In genomic region chr2:138531913-138532312, GRCh38 we compare ENCODE assay signal across 1 cellular context.
TF ChIP-seq lines count a peak whose summit lies in the region.

No MANE protein-coding gene starts in this region.

TF ChIP-seq in WTC11, 78 proteins besides CTCF, POLR2A, EP300 and RAD21 (continued from another document):
- TF ChIP-seq ZNF219 (CRISPR knock-in tag; IDR thresholded peaks at IDR 0.05; ENCODE audit: borderline replicate concordance) (no peak), TEAD1 (CRISPR knock-in tag; IDR thresholded peaks at IDR 0.05) (no peak), SMAD3 (CRISPR knock-in tag; IDR thresholded peaks at IDR 0.05; ENCODE audit: borderline replicate concordance) (no peak), PRRX2 (CRISPR knock-in tag; IDR thresholded peaks at IDR 0.05) (no peak), OVOL2 (CRISPR knock-in tag; IDR thresholded peaks at IDR 0.05; ENCODE audit: borderline replicate concordance) (no peak), GABPB1 (CRISPR knock-in tag; IDR thresholded peaks at IDR 0.05) (no peak)
- TF ChIP-seq, protein P1, sequence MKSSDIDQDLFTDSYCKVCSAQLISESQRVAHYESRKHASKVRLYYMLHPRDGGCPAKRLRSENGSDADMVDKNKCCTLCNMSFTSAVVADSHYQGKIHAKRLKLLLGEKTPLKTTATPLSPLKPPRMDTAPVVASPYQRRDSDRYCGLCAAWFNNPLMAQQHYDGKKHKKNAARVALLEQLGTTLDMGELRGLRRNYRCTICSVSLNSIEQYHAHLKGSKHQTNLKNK (CRISPR knock-in tag; IDR thresholded peaks at IDR 0.05): no peak
- TF ChIP-seq, protein P2, sequence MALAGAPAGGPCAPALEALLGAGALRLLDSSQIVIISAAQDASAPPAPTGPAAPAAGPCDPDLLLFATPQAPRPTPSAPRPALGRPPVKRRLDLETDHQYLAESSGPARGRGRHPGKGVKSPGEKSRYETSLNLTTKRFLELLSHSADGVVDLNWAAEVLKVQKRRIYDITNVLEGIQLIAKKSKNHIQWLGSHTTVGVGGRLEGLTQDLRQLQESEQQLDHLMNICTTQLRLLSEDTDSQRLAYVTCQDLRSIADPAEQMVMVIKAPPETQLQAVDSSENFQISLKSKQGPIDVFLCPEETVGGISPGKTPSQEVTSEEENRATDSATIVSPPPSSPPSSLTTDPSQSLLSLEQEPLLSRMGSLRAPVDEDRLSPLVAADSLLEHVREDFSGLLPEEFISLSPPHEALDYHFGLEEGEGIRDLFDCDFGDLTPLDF (CRISPR knock-in tag; IDR thresholded peaks at IDR 0.05): no peak
- TF ChIP-seq, protein P3, sequence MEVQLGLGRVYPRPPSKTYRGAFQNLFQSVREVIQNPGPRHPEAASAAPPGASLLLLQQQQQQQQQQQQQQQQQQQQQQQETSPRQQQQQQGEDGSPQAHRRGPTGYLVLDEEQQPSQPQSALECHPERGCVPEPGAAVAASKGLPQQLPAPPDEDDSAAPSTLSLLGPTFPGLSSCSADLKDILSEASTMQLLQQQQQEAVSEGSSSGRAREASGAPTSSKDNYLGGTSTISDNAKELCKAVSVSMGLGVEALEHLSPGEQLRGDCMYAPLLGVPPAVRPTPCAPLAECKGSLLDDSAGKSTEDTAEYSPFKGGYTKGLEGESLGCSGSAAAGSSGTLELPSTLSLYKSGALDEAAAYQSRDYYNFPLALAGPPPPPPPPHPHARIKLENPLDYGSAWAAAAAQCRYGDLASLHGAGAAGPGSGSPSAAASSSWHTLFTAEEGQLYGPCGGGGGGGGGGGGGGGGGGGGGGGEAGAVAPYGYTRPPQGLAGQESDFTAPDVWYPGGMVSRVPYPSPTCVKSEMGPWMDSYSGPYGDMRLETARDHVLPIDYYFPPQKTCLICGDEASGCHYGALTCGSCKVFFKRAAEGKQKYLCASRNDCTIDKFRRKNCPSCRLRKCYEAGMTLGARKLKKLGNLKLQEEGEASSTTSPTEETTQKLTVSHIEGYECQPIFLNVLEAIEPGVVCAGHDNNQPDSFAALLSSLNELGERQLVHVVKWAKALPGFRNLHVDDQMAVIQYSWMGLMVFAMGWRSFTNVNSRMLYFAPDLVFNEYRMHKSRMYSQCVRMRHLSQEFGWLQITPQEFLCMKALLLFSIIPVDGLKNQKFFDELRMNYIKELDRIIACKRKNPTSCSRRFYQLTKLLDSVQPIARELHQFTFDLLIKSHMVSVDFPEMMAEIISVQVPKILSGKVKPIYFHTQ (CRISPR knock-in tag; IDR thresholded peaks at IDR 0.05): no peak
TF ChIP-seq in WTC11: peak in this region for 0.
